14 cellular contexts compared by ENCODE assay signal in the genomic region with DNA sequence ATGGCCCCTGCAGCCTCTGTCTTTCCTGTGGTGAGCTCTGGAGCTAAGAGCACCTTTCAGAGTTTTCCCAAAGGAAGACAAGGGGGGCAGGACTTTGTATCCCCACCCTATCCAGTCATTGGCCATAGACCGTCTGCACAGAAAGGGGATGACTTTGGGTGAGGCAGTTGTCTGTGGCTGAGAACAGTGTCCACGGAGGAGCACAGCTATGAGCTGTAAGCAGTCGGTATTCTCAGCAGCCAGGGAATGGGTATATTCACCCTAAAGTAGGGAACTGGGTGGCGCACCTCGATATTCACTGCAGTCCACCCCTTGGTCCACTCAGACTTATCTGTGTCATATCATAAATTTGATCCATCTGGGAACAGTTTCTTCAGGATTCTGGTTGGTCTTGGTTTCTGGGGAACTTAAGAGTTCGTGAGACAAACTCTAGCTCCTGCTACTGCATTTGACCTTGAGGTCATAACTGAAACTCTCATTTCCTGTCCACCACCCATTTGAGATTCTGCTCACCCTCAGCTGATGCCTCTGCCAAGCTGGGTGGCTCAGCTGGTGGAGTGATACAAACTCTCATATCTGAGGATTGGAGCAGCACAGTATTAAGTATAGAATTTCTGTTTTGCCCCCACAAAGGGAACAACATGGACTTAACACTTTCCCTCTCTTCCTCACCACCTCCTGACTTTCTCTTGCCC. TPM values are rescaled to one million over a fixed set of nuclear protein-coding genes. Genes with fewer than 3 reads are reported as not detected.
A peak's percentile ranks its signal among the peaks of the same experiment; 100 is the strongest.
DNase-seq lines count a peak whose midpoint lies in the region; ATAC-seq and TF ChIP-seq lines count a peak whose summit lies in the region.
"Had no signal": no experiment of that assay in that cellular context is flagged by ENCODE, and none has a peak within 500 bp of the region (broad histone marks: within the 10 kb centered on the region; RNA-seq: fewer than 3 reads in every experiment).

No MANE protein-coding gene starts in this region.

- H3K9me3 Mint-ChIP-seq in stimulated activated memory B cell treated with anti-CD40 and anti-IgM and Interleukin-4, amounts not matched to agents 10 μg/mL and 1 μg/mL and 100 μg/mL, for 72 hours: peaks cover 2% of the 10 kb centered on the region
- H3K9me3 Mint-ChIP-seq in osteocyte (ENCODE audit: unreplicated experiment): peaks cover 6% of the 10 kb centered on the region

- H3K4me3 Mint-ChIP-seq in stimulated activated memory B cell treated with anti-CD40 and anti-IgM and Interleukin-4, amounts not matched to agents 10 μg/mL and 1 μg/mL and 100 μg/mL, for 72 hours: no peak overlapping the region
- H3K4me3 Mint-ChIP-seq in osteocyte (ENCODE audit: unreplicated experiment): no peak overlapping the region

- no peaks in the 10 kb centered on the region for H3K36me3 Mint-ChIP-seq in stimulated activated memory B cell treated with anti-CD40 and anti-IgM and Interleukin-4, amounts not matched to agents 10 μg/mL and 1 μg/mL and 100 μg/mL, for 72 hours
- H3K36me3 Mint-ChIP-seq in osteocyte (ENCODE audit: unreplicated experiment): no peaks in the 10 kb centered on the region
- H3K36me3 Mint-ChIP-seq: naive B cell had no signal

- H3K27me3 Mint-ChIP-seq in stimulated activated memory B cell treated with anti-CD40 and anti-IgM and Interleukin-4, amounts not matched to agents 10 μg/mL and 1 μg/mL and 100 μg/mL, for 72 hours: peaks cover 19% of the 10 kb centered on the region
- H3K27me3 Mint-ChIP-seq in osteocyte (ENCODE audit: unreplicated experiment): no peaks in the 10 kb centered on the region

- no peak overlapping the region for H3K27ac Mint-ChIP-seq in stimulated activated memory B cell treated with anti-CD40 and anti-IgM and Interleukin-4, amounts not matched to agents 10 μg/mL and 1 μg/mL and 100 μg/mL, for 72 hours
- H3K27ac Mint-ChIP-seq in osteocyte (ENCODE audit: unreplicated experiment): no peak overlapping the region

- ATAC-seq in GM19372 (IDR thresholded peaks at IDR 0.05; ENCODE audit: low read depth, unreplicated experiment) (peak; percentile 94), HG02798 (IDR thresholded peaks at IDR 0.05; ENCODE audit: poor library complexity, unreplicated experiment) (peak; percentile 91), HG03565 (IDR thresholded peaks at IDR 0.05; ENCODE audit: unreplicated experiment) (peak; percentile 86)
- ATAC-seq in stimulated activated memory B cell treated with anti-CD40 and anti-IgM and Interleukin-4, amounts not matched to agents 10 μg/mL and 1 μg/mL and 100 μg/mL, for 72 hours: peak; percentile 59

- no peak for DNase-seq in GOT3 (lab: John Stamatoyannopoulos, UW)
- DNase-seq in SW 1271 (lab: John Stamatoyannopoulos, UW): no peak
- DNase-seq in osteocyte (ENCODE audit: extremely low spot score, unreplicated experiment): no peak
- DNase-seq: activated effector memory CD4-positive, alpha-beta T cell treated with anti-CD3 and anti-CD28 coated beads, Interleukin-2, amount 50 U/mL, for 16 hours; naive B cell; NCI-H526; stimulated activated CD4-positive, alpha-beta T cell treated with anti-CD3 and anti-CD28 coated beads, Interleukin-2, amount 100 ng/mL, for 48 hours; testis had no signal

- peaks cover 11% of the 10 kb centered on the region for H3K4me1 Mint-ChIP-seq in stimulated activated memory B cell treated with anti-CD40 and anti-IgM and Interleukin-4, amounts not matched to agents 10 μg/mL and 1 μg/mL and 100 μg/mL, for 72 hours
- H3K4me1 Mint-ChIP-seq in osteocyte (ENCODE audit: unreplicated experiment): peaks cover 57% of the 10 kb centered on the region
- H3K4me1 Mint-ChIP-seq: naive B cell had no signal

- TF ChIP-seq CTCF in osteocyte (IDR thresholded peaks at IDR 0.05): no peak

RNA-seq across cellular contexts. Expression of a gene that starts 45.2 kb away (rescaled TPM):
- 132 and 134 TPM in 2 replicates for total RNA-seq in osteocyte
- total RNA-seq: dermis microvascular lymphatic vessel endothelial cell, HT-29 had no signal
